12 cellular contexts compared by ENCODE assay signal in the genomic region with DNA sequence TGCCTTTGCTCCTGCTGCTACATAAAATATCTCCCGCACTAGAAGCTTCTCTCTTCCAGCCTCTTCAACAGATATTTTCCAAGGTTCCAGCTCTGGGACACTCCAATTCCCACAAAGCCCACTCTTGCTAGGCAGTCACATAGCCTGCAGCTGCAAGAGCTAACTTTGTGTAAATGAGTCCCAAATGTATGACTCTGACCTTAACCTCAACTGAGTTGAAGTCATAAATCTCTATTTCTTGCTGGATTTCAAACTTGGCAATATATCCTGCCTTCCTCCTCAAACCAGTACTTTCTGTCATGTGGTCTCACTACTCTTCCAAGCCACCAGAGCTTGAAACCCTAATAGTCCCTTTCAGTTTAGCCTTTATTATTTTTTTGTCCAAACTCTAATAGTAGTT.
"Had no signal": no experiment of that assay in that cellular context is flagged by ENCODE, and none has a peak within 500 bp of the region (broad histone marks: within the 10 kb centered on the region; RNA-seq: fewer than 3 reads in every experiment).

No MANE protein-coding gene starts in this region.

- H3K36me3 ChIP-seq: stomach, thyroid gland, vagina had no signal

- DNase-seq: activated CD4-positive, alpha-beta T cell treated with anti-CD3 and anti-CD28 coated beads for 36 hours; activated CD8-positive, alpha-beta T cell treated with anti-CD3 and anti-CD28 coated beads, Interleukin-2, amount 10 ng/mL, durations not matched to agents 7 days and 5 days; activated naive CD4-positive, alpha-beta T cell treated with Interleukin-2 at 50 U/mL for 16 hours; dermis blood vessel endothelial cell; stomach; T-cell; T1000; thyroid gland had no signal

- H3K27me3 ChIP-seq: stomach, thyroid gland, vagina had no signal

- H3K27ac Mint-ChIP-seq: activated CD4-positive, alpha-beta T cell treated with anti-CD3 and anti-CD28 coated beads for 36 hours; activated CD8-positive, alpha-beta T cell treated with anti-CD3 and anti-CD28 coated beads, Interleukin-2, amount 10 ng/mL, durations not matched to agents 7 days and 5 days; activated T-helper 1 cell treated with anti-CD3 and anti-CD28 coated beads, Interleukin-12 subunit alpha, Interleukin-12 subunit beta, Interleukin-2, Interleukin-4 antibody, amounts not matched to agents 30 ng/mL and 10 ng/mL and 1 ng/mL, durations not matched to agents 14 hours and 24 hours and 36 hours; T-cell had no signal

- H3K9me3 ChIP-seq: stomach, thyroid gland, vagina had no signal

- H3K27me3 Mint-ChIP-seq: activated CD4-positive, alpha-beta T cell treated with anti-CD3 and anti-CD28 coated beads for 36 hours; brain had no signal

- ATAC-seq: activated CD4-positive, alpha-beta T cell treated with anti-CD3 and anti-CD28 coated beads for 36 hours; activated CD8-positive, alpha-beta T cell treated with anti-CD3 and anti-CD28 coated beads, Interleukin-2, amount 10 ng/mL, durations not matched to agents 7 days and 5 days; left lobe of liver; T-cell had no signal

- H3K4me3 ChIP-seq: stomach, thyroid gland, vagina had no signal

- H3K4me1 Mint-ChIP-seq: activated CD4-positive, alpha-beta T cell treated with anti-CD3 and anti-CD28 coated beads for 36 hours; brain; T-cell had no signal

- H3K4me3 Mint-ChIP-seq: activated CD4-positive, alpha-beta T cell treated with anti-CD3 and anti-CD28 coated beads for 36 hours; activated CD8-positive, alpha-beta T cell treated with anti-CD3 and anti-CD28 coated beads, Interleukin-2, amount 10 ng/mL, durations not matched to agents 7 days and 5 days; activated T-helper 1 cell treated with anti-CD3 and anti-CD28 coated beads, Interleukin-12 subunit alpha, Interleukin-12 subunit beta, Interleukin-2, Interleukin-4 antibody, amounts not matched to agents 30 ng/mL and 10 ng/mL and 1 ng/mL, durations not matched to agents 14 hours and 24 hours and 36 hours; brain; T-cell had no signal

- H3K36me3 Mint-ChIP-seq: brain, T-cell had no signal

- H3K9me3 Mint-ChIP-seq: activated T-helper 1 cell treated with anti-CD3 and anti-CD28 coated beads, Interleukin-12 subunit alpha, Interleukin-12 subunit beta, Interleukin-2, Interleukin-4 antibody, amounts not matched to agents 30 ng/mL and 10 ng/mL and 1 ng/mL, durations not matched to agents 14 hours and 24 hours and 36 hours; T-cell had no signal

- H3K4me1 ChIP-seq: stomach, thyroid gland, vagina had no signal
